Comparison of ENCODE assay signal across 27 cellular contexts in the genomic region with DNA sequence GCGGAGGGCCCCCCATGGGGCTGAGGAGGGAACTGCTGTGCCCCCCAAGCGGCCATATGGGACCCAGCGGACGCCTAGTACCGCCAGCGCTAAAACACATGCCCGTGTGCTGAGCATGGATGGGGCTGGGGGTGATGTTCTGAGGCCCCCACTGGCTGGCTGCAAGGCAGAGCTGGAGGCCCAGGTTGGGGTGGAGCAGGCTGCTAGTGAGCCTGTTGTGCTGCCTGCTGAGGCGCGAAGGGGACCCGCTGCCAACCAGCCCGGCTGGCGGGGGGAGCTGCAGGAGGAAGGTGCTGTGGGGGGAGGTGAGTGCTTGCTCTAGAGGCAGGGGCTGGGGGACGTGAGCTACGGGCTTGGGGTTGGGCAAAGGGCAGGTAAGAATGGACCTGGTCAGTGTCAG. TPM values are rescaled to one million over a fixed set of nuclear protein-coding genes. Genes with fewer than 3 reads are reported as not detected.
DNase-seq lines count a peak whose midpoint lies in the region; ATAC-seq, FAIRE-seq and TF ChIP-seq lines count a peak whose summit lies in the region.
"Had no signal": no experiment of that assay in that cellular context is flagged by ENCODE, and none has a peak within 500 bp of the region (broad histone marks: within the 10 kb centered on the region; RNA-seq: fewer than 3 reads in every experiment).

No MANE protein-coding gene starts in this region.

- intact Hi-C loops in HepG2 (cut with micrococcal nuclease; ENCODE audit: unreplicated experiment) (no loop called here), right lobe of liver (cut with DNase I) (no loop called here)
- intact Hi-C loops in CD8-positive, alpha-beta T cell (cut with DNase I, micrococcal nuclease), result loop anchor here in 1 of 2 experiments (10.0 kb wide), 2 partner anchors 694 to 696 kb away; a partner anchor contains a TSS

- peaks cover 33% of the 10 kb centered on the region for H3K79me1 ChIP-seq in mesenchymal stem cell (replicated peaks; ENCODE audit: low read length, poor library complexity, severe bottlenecking)

- no peak overlapping the region for H3K18ac ChIP-seq in mesenchymal stem cell (ENCODE audit: low read depth in 1 of 2, low read length in 2 of 2)

- H2BK15ac ChIP-seq in mesenchymal stem cell (ENCODE audit: low read depth, poor library complexity, severe bottlenecking), result no peak overlapping the region

- DNase-seq in HepG2 (ENCODE audit: low spot score) (no peak), right lobe of liver (no peak), left lobe of liver (ENCODE audit: low spot score) (no peak), mesenchymal stem cell (no peak)
- no peak for DNase-seq in CD8-positive, alpha-beta T cell
- no peak for DNase-seq in stimulated activated effector memory CD8-positive, alpha-beta T cell treated with anti-CD3 and anti-CD28 coated beads, Interleukin-12 subunit alpha, Interleukin-12 subunit beta, amount 100 ng/mL, for 72 hours (ENCODE audit: low spot score in 2 of 2)
- DNase-seq: Caco-2; DMS79; GF-D8; H9; HFFc6; KBM-7; MM.1S; NCI-H1048; NCI-H1417; NCI-H1694; NCI-H2081; NCI-H526; NCI-H82; NK-92 treated with Interleukin-12 subunit alpha and Interleukin-12 subunit beta, amount 100 ng/mL, for 24 hours; Right ventricle myocardium superior; RPMI8226 had no signal

- H3K9me3 ChIP-seq in HepG2 (ENCODE audit: low read length) (no peaks in the 10 kb centered on the region), right lobe of liver (no peaks in the 10 kb centered on the region), mesenchymal stem cell (ENCODE audit: control insufficient read depth, low read length) (no peaks in the 10 kb centered on the region)
- no peaks in the 10 kb centered on the region for H3K9me3 ChIP-seq in CD8-positive, alpha-beta T cell (ENCODE audit: low read length)
- H3K9me3 ChIP-seq: Caco-2, SJSA1 had no signal

- no peak overlapping the region for H2AK5ac ChIP-seq in mesenchymal stem cell (ENCODE audit: low read length, severe bottlenecking)

- 86% methylated on average over 2 of the region's 14 CpGs for WGBS in HepG2 (ENCODE audit: low lambda C conversion rate)
- WGBS in right lobe of liver (ENCODE audit: insufficient coverage, low coverage, low lambda C conversion rate, missing lambda C conversion rate), result 87% methylated on average over 5 of the region's 14 CpGs
- WGBS in mesenchymal stem cell, result 96% methylated on average over 14 of the region's 14 CpGs

- H3K27ac Mint-ChIP-seq in CD8-positive, alpha-beta T cell, result no peak overlapping the region
- H3K27ac Mint-ChIP-seq in stimulated activated effector memory CD8-positive, alpha-beta T cell treated with anti-CD3 and anti-CD28 coated beads, Interleukin-12 subunit alpha, Interleukin-12 subunit beta, amount 100 ng/mL, for 72 hours, result peak overlapping the region; percentile 61
- H3K27ac Mint-ChIP-seq: GM23338, HFFc6 had no signal

- H3K27me3 ChIP-seq in HepG2 (ENCODE audit: control insufficient read depth in 1 of 2, insufficient read depth in 2 of 2, low read length in 2 of 2), result no peaks in the 10 kb centered on the region; a peak in 1 of 5 replicates
- H3K27me3 ChIP-seq in right lobe of liver, result no peaks in the 10 kb centered on the region
- no peaks in the 10 kb centered on the region for H3K27me3 ChIP-seq in CD8-positive, alpha-beta T cell (ENCODE audit: insufficient read depth, low read length)
- H3K27me3 ChIP-seq in mesenchymal stem cell (ENCODE audit: control insufficient read depth in 1 of 2, insufficient read depth in 1 of 2, low read length in 2 of 2), result no peaks in the 10 kb centered on the region
- H3K27me3 ChIP-seq: SJSA1 had no signal

- H3K4me2 ChIP-seq in HepG2 (ENCODE audit: low read depth, low read length), result no peak overlapping the region
- no peak overlapping the region for H3K4me2 ChIP-seq in mesenchymal stem cell (ENCODE audit: low read length, poor library complexity, severe bottlenecking)
- H3K4me2 ChIP-seq: GM23338 had no signal

- H3K9ac ChIP-seq in HepG2 (ENCODE audit: insufficient read depth, low read depth, low read length) (no peak overlapping the region), mesenchymal stem cell (ENCODE audit: low read length) (no peak overlapping the region)

- no peaks in the 10 kb centered on the region for H3K27me3 Mint-ChIP-seq in CD8-positive, alpha-beta T cell (ENCODE audit: low read depth)

- H3K23ac ChIP-seq in mesenchymal stem cell (ENCODE audit: low read length in 2 of 2), result no peak overlapping the region

- H3K4ac ChIP-seq in mesenchymal stem cell (ENCODE audit: low read depth in 1 of 2, low read length in 2 of 2), result no peak overlapping the region

- H4K8ac ChIP-seq in mesenchymal stem cell (ENCODE audit: low read length), result no peak overlapping the region

- H3K4me3 ChIP-seq in HepG2 (replicated peaks in 1 of 3; ENCODE audit: insufficient read depth in 1 of 3, low read depth in 2 of 3, low read length in 3 of 3), result no peak overlapping the region
- H3K4me3 ChIP-seq in right lobe of liver, result no peak overlapping the region
- H3K4me3 ChIP-seq in CD8-positive, alpha-beta T cell (ENCODE audit: low read depth, low read length), result no peak overlapping the region
- H3K4me3 ChIP-seq in mesenchymal stem cell (ENCODE audit: insufficient read depth in 1 of 2, low read depth in 1 of 2, low read length in 2 of 2), result no peak overlapping the region
- H3K4me3 ChIP-seq: GM23338, SJSA1 had no signal

- no peak overlapping the region for H3K27ac ChIP-seq in HepG2 (ENCODE audit: extremely low read length, insufficient read depth, low read length)
- no peak overlapping the region for H3K27ac ChIP-seq in right lobe of liver
- H3K27ac ChIP-seq in CD8-positive, alpha-beta T cell (ENCODE audit: low read depth, low read length), result no peak overlapping the region
- H3K27ac ChIP-seq in VCaP, result peak overlapping the region; percentile 99; the same call in 1 of the 2 replicates
- no peak overlapping the region for H3K27ac ChIP-seq in mesenchymal stem cell (ENCODE audit: low read length, poor library complexity, severe bottlenecking)
- H3K27ac ChIP-seq: SJSA1 had no signal

- no peak overlapping the region for H3K14ac ChIP-seq in mesenchymal stem cell (ENCODE audit: low read length in 2 of 2)

- H3K9me3 Mint-ChIP-seq in CD8-positive, alpha-beta T cell, result no peaks in the 10 kb centered on the region
- H3K9me3 Mint-ChIP-seq in stimulated activated effector memory CD8-positive, alpha-beta T cell treated with anti-CD3 and anti-CD28 coated beads, Interleukin-12 subunit alpha, Interleukin-12 subunit beta, amount 100 ng/mL, for 72 hours, result no peaks in the 10 kb centered on the region
- H3K9me3 Mint-ChIP-seq: GM23338, H9, HFFc6 had no signal

- H3K4me3 Mint-ChIP-seq in CD8-positive, alpha-beta T cell, result peak overlapping the region; percentile 29
- H3K4me3 Mint-ChIP-seq in stimulated activated effector memory CD8-positive, alpha-beta T cell treated with anti-CD3 and anti-CD28 coated beads, Interleukin-12 subunit alpha, Interleukin-12 subunit beta, amount 100 ng/mL, for 72 hours, result no peak overlapping the region
- H3K4me3 Mint-ChIP-seq: GM23338, H9, HFFc6 had no signal

- no peak overlapping the region for H2BK12ac ChIP-seq in mesenchymal stem cell (ENCODE audit: low read length in 2 of 2)

- peaks cover 63% of the 10 kb centered on the region for H3K36me3 Mint-ChIP-seq in CD8-positive, alpha-beta T cell
- peaks cover 88% of the 10 kb centered on the region for H3K36me3 Mint-ChIP-seq in stimulated activated effector memory CD8-positive, alpha-beta T cell treated with anti-CD3 and anti-CD28 coated beads, Interleukin-12 subunit alpha, Interleukin-12 subunit beta, amount 100 ng/mL, for 72 hours

- peaks cover 26% of the 10 kb centered on the region for H3K79me2 ChIP-seq in HepG2 (ENCODE audit: insufficient read depth, low read length)

- H3K4me1 Mint-ChIP-seq in CD8-positive, alpha-beta T cell (ENCODE audit: low read depth), result peaks cover 22% of the 10 kb centered on the region
- peaks cover 26% of the 10 kb centered on the region for H3K4me1 Mint-ChIP-seq in stimulated activated effector memory CD8-positive, alpha-beta T cell treated with anti-CD3 and anti-CD28 coated beads, Interleukin-12 subunit alpha, Interleukin-12 subunit beta, amount 100 ng/mL, for 72 hours

- TF ChIP-seq CTCF in HepG2 (CRISPR knock-in tag; IDR thresholded peaks at IDR 0.05) (no peak), right lobe of liver (IDR thresholded peaks at IDR 0.05) (no peak), VCaP (conservative IDR thresholded peaks at IDR 0.05) (no peak)
- TF ChIP-seq CTCF in CD8-positive, alpha-beta T cell (IDR thresholded peaks at IDR 0.05), result no peak

- TF ChIP-seq RAD21 in HepG2 (CRISPR knock-in tag; IDR thresholded peaks at IDR 0.05), result no peak

- no TSS peak for BruUV-seq in HepG2 (replicated peaks; lab: Mats Ljungman, UMichigan)

- 0 out of 2 replicates have a peak, but pooled peaks cover 3% of the 10 kb centered on the region for H4K20me1 ChIP-seq in HepG2 (ENCODE audit: insufficient read depth, low read length)

- H3K36me3 ChIP-seq in HepG2 (replicated peaks in 1 of 2; ENCODE audit: control insufficient read depth in 1 of 2, insufficient read depth in 2 of 2, low read length in 2 of 2) (peaks cover 19 to 53% of the 10 kb centered on the region in 2 experiments; a peak in 4 of 5 replicates), right lobe of liver (peaks cover 0 to 33% (median 13%) of the 10 kb centered on the region in 4 donors), mesenchymal stem cell (ENCODE audit: control insufficient read depth in 1 of 2, insufficient read depth in 2 of 2, low read depth in 1 of 2, low read length in 2 of 2) (peaks cover 61 to 67% of the 10 kb centered on the region in 2 experiments)
- H3K36me3 ChIP-seq in CD8-positive, alpha-beta T cell (ENCODE audit: insufficient read depth, low read length), result peaks cover 31% of the 10 kb centered on the region

- no peak for FAIRE-seq in HepG2 (lab: Jason Lieb, UNC)
- FAIRE-seq: HTR-8/SVneo had no signal

- TF ChIP-seq POLR2A in HepG2 (IDR thresholded peaks at IDR 0.05; ENCODE audit: insufficient read depth in 1 of 2, low read depth in 2 of 2, low read length in 2 of 2), result no peak
- no peak for TF ChIP-seq POLR2A in right lobe of liver (IDR thresholded peaks at IDR 0.05)

- no peak overlapping the region for H2BK120ac ChIP-seq in mesenchymal stem cell (ENCODE audit: low read depth, low read length)

- H3K4me1 ChIP-seq in HepG2 (ENCODE audit: insufficient read depth, low read length) (peaks cover 20% of the 10 kb centered on the region), right lobe of liver (peaks cover 0 to 9% (median 3%) of the 10 kb centered on the region in 4 donors), mesenchymal stem cell (ENCODE audit: control insufficient read depth, insufficient read depth, low read depth, low read length) (peaks cover 37% of the 10 kb centered on the region)
- peaks cover 17% of the 10 kb centered on the region for H3K4me1 ChIP-seq in CD8-positive, alpha-beta T cell (ENCODE audit: insufficient read depth, low read length)

- POLR2A ChIA-PET in HepG2 (lab: Yijun Ruan, JAX), result interaction anchor here (0.9 to 2.7 kb wide), 3 partner anchors 14 to 35 kb away, joined by 4 to 10 read pairs (median 7); no protein-coding TSS in a partner anchor
- POLR2A ChIA-PET in CD8-positive, alpha-beta T cell (lab: Charles Lee), result interaction anchor here (1.3 to 1.6 kb wide), 2 partner anchors 34 to 35 kb away, joined by 3 to 5 read pairs; no protein-coding TSS in a partner anchor

- CTCF ChIA-PET in HepG2 (lab: Yijun Ruan, JAX; ENCODE audit: low intra/inter-chr PET ratio, low total read pairs), result no interaction called here
- CTCF ChIA-PET in CD8-positive, alpha-beta T cell (lab: Charles Lee), result no interaction called here

- TF ChIP-seq EP300 in HepG2 (IDR thresholded peaks at IDR 0.05; ENCODE audit: low read depth in 2 of 2, low read length in 2 of 2) (no peak), HepG2 (CRISPR knock-in tag; IDR thresholded peaks at IDR 0.05; ENCODE audit: borderline replicate concordance) (no peak)

- H4K91ac ChIP-seq in mesenchymal stem cell (ENCODE audit: low read length), result no peak overlapping the region

- H2AFZ ChIP-seq in HepG2 (ENCODE audit: low read length), result no peak overlapping the region
- no peak overlapping the region for H2AFZ ChIP-seq in mesenchymal stem cell (ENCODE audit: low read depth, low read length)
- H2AFZ ChIP-seq: GM23338 had no signal

- in situ Hi-C loops in HepG2 (cut with HindIII; ENCODE audit: extremely low pct_ligation_motif_present, low pct_unique_long_range_greater_than_20kb), result no loop called here

- H2BK5ac ChIP-seq in mesenchymal stem cell (ENCODE audit: low read depth, low read length, poor library complexity, severe bottlenecking), result no peak overlapping the region

- no peak for ATAC-seq in HepG2
- no peak for ATAC-seq in right lobe of liver
- ATAC-seq in CD8-positive, alpha-beta T cell, result no peak
- ATAC-seq in stimulated activated effector memory CD8-positive, alpha-beta T cell treated with anti-CD3 and anti-CD28 coated beads, Interleukin-12 subunit alpha, Interleukin-12 subunit beta, amount 100 ng/mL, for 72 hours, result no peak
- ATAC-seq in HG02759 (IDR thresholded peaks at IDR 0.05; ENCODE audit: unreplicated experiment), result no peak
- ATAC-seq in left lobe of liver, result no peak
- ATAC-seq: GM23338 had no signal

RNA-seq across cellular contexts. Expression of a gene that starts 3.2 kb away (rescaled TPM):
- 14.5 and 23.0 TPM in 2 replicates for total RNA-seq in HepG2 (2016; rRNA removed; fragmentation: Illumina TruSeq; extraction: Trizol)
- 8.5 and 8.7 TPM in 2 replicates for total RNA-seq in HepG2 (2016; cell fraction: cytosol; rRNA removed; fragmentation: Illumina TruSeq; extraction: Trizol; ENCODE audit: low read depth)
- total RNA-seq in HepG2 (2016; cell fraction: insoluble cytoplasmic fraction; rRNA removed; fragmentation: Illumina TruSeq; extraction: Trizol), result 12.2 and 22.7 TPM in 2 replicates
- 9.3 and 9.7 TPM in 2 replicates for total RNA-seq in HepG2 (2016; cell fraction: membrane; rRNA removed; fragmentation: Illumina TruSeq; extraction: Trizol)
- total RNA-seq in HepG2 (2016; cell fraction: nucleus; rRNA removed; fragmentation: Illumina TruSeq; extraction: Trizol), result 26.0 and 33.8 TPM in 2 replicates
- polyA plus RNA-seq in HepG2 (2011; rRNA removed), result 16.2 and 23.1 TPM in 2 replicates
- polyA plus RNA-seq in HepG2 (2011; cell fraction: cytosol; rRNA removed), result 12.7 and 17.1 TPM in 2 replicates
- polyA plus RNA-seq in HepG2 (2011; cell fraction: nucleus; rRNA removed), result 99.5 and 123 TPM in 2 replicates
- 14.4 and 24.5 TPM in 2 replicates for polyA plus RNA-seq in HepG2 (2012)
- 4.3 and 4.9 TPM in 2 replicates for polyA plus RNA-seq in HepG2 (2016; cell fraction: cytosol; fragmentation: Illumina TruSeq; extraction: Trizol; ENCODE audit: low read depth)
- 14.3 and 21.7 TPM in 2 replicates for polyA plus RNA-seq in HepG2 (2016; cell fraction: insoluble cytoplasmic fraction; fragmentation: Illumina TruSeq; extraction: Trizol; ENCODE audit: low read depth)
- 5.8 and 6.9 TPM in 2 replicates for polyA plus RNA-seq in HepG2 (2016; cell fraction: membrane; fragmentation: Illumina TruSeq; extraction: Trizol; ENCODE audit: low read depth)
- 68.2 and 73.5 TPM in 2 replicates for polyA plus RNA-seq in HepG2 (2016; cell fraction: nucleus; fragmentation: Illumina TruSeq; extraction: Trizol; ENCODE audit: insufficient read depth, low read depth)
- polyA minus RNA-seq in HepG2 (2011; rRNA and poly(A)+ RNA removed; ENCODE audit: low replicate concordance), result 35.6 and 67.6 TPM in 2 replicates
- 23.3 and 27.8 TPM in 2 replicates for polyA minus RNA-seq in HepG2 (2011; cell fraction: cytosol; rRNA and poly(A)+ RNA removed)
- 32.3 and 32.8 TPM in 2 replicates for polyA minus RNA-seq in HepG2 (2011; cell fraction: nucleus; rRNA and poly(A)+ RNA removed)
- 10 to 100 TPM; 11.2 to 32.9 (median 12.4) TPM for total RNA-seq in right lobe of liver
- total RNA-seq in CD8-positive, alpha-beta T cell, result 10 to 100 TPM; 52.7 to 56.4 TPM
- total RNA-seq in left lobe of liver, result 16.8 TPM
- 21.5 TPM for polyA plus RNA-seq in mesenchymal stem cell (2013, experiment 1 of 2)
- 19.8 TPM for polyA plus RNA-seq in mesenchymal stem cell (2013, experiment 2 of 2)

RNA-seq across cellular contexts. Expression of a gene that starts 4.7 kb away (rescaled TPM):
- total RNA-seq in HepG2 (2016; rRNA removed; fragmentation: Illumina TruSeq; extraction: Trizol) (35.6 and 51.5 TPM in 2 replicates), right lobe of liver (10 to 100 TPM; 48.3 to 67.1 (median 60.9) TPM), left lobe of liver (85.4 TPM)
- total RNA-seq in HepG2 (2016; cell fraction: cytosol; rRNA removed; fragmentation: Illumina TruSeq; extraction: Trizol; ENCODE audit: low read depth), result 9.8 and 11.0 TPM in 2 replicates
- total RNA-seq in HepG2 (2016; cell fraction: insoluble cytoplasmic fraction; rRNA removed; fragmentation: Illumina TruSeq; extraction: Trizol), result 28.4 and 51.3 TPM in 2 replicates
- 23.9 and 24.4 TPM in 2 replicates for total RNA-seq in HepG2 (2016; cell fraction: membrane; rRNA removed; fragmentation: Illumina TruSeq; extraction: Trizol)
- 38.3 and 44.6 TPM in 2 replicates for total RNA-seq in HepG2 (2016; cell fraction: nucleus; rRNA removed; fragmentation: Illumina TruSeq; extraction: Trizol)
- 35.9 and 54.6 TPM in 2 replicates for polyA plus RNA-seq in HepG2 (2011; rRNA removed)
- 29.9 and 43.3 TPM in 2 replicates for polyA plus RNA-seq in HepG2 (2011; cell fraction: cytosol; rRNA removed)
- polyA plus RNA-seq in HepG2 (2011; cell fraction: nucleus; rRNA removed), result 105 and 109 TPM in 2 replicates
- polyA plus RNA-seq in HepG2 (2012), result 41.6 and 47.6 TPM in 2 replicates
- 10.0 and 10.8 TPM in 2 replicates for polyA plus RNA-seq in HepG2 (2016; cell fraction: cytosol; fragmentation: Illumina TruSeq; extraction: Trizol; ENCODE audit: low read depth)
- 43.2 and 55.5 TPM in 2 replicates for polyA plus RNA-seq in HepG2 (2016; cell fraction: insoluble cytoplasmic fraction; fragmentation: Illumina TruSeq; extraction: Trizol; ENCODE audit: low read depth)
- 24.5 and 29.1 TPM in 2 replicates for polyA plus RNA-seq in HepG2 (2016; cell fraction: membrane; fragmentation: Illumina TruSeq; extraction: Trizol; ENCODE audit: low read depth)
- 98.1 and 107 TPM in 2 replicates for polyA plus RNA-seq in HepG2 (2016; cell fraction: nucleus; fragmentation: Illumina TruSeq; extraction: Trizol; ENCODE audit: insufficient read depth, low read depth)
- polyA minus RNA-seq in HepG2 (2011; rRNA and poly(A)+ RNA removed; ENCODE audit: low replicate concordance), result 59.8 and 117 TPM in 2 replicates
- 35.9 and 41.2 TPM in 2 replicates for polyA minus RNA-seq in HepG2 (2011; cell fraction: cytosol; rRNA and poly(A)+ RNA removed)
- 61.7 and 76.1 TPM in 2 replicates for polyA minus RNA-seq in HepG2 (2011; cell fraction: nucleus; rRNA and poly(A)+ RNA removed)
- total RNA-seq in CD8-positive, alpha-beta T cell, result 10 to 100 TPM; 56.6 to 65.7 TPM
- polyA plus RNA-seq in mesenchymal stem cell (2013, experiment 1 of 2), result 36.7 TPM
- polyA plus RNA-seq in mesenchymal stem cell (2013, experiment 2 of 2), result 36.1 TPM

RNA-seq across cellular contexts. Expression of a gene that starts 19.1 kb away (rescaled TPM):
- total RNA-seq in HepG2 (2016; rRNA removed; fragmentation: Illumina TruSeq; extraction: Trizol) (5.4 and 5.8 TPM in 2 replicates), right lobe of liver (10 to 100 TPM; 21.1 to 34.1 (median 25.3) TPM), left lobe of liver (29.5 TPM)
- total RNA-seq in HepG2 (2016; cell fraction: cytosol; rRNA removed; fragmentation: Illumina TruSeq; extraction: Trizol; ENCODE audit: low read depth), result 2.4 and 2.5 TPM in 2 replicates
- 5.0 and 7.9 TPM in 2 replicates for total RNA-seq in HepG2 (2016; cell fraction: insoluble cytoplasmic fraction; rRNA removed; fragmentation: Illumina TruSeq; extraction: Trizol)
- total RNA-seq in HepG2 (2016; cell fraction: membrane; rRNA removed; fragmentation: Illumina TruSeq; extraction: Trizol), result 5.1 and 6.5 TPM in 2 replicates
- total RNA-seq in HepG2 (2016; cell fraction: nucleus; rRNA removed; fragmentation: Illumina TruSeq; extraction: Trizol), result 4.5 and 6.8 TPM in 2 replicates
- polyA plus RNA-seq in HepG2 (2011; rRNA removed), result 7.7 and 9.1 TPM in 2 replicates
- 4.1 and 8.2 TPM in 2 replicates for polyA plus RNA-seq in HepG2 (2011; cell fraction: cytosol; rRNA removed)
- polyA plus RNA-seq in HepG2 (2011; cell fraction: nucleus; rRNA removed), result 29.6 and 37.0 TPM in 2 replicates
- 4.6 and 5.8 TPM in 2 replicates for polyA plus RNA-seq in HepG2 (2012)
- 2.6 and 2.8 TPM in 2 replicates for polyA plus RNA-seq in HepG2 (2016; cell fraction: cytosol; fragmentation: Illumina TruSeq; extraction: Trizol; ENCODE audit: low read depth)
- polyA plus RNA-seq in HepG2 (2016; cell fraction: insoluble cytoplasmic fraction; fragmentation: Illumina TruSeq; extraction: Trizol; ENCODE audit: low read depth), result 4.1 and 5.0 TPM in 2 replicates
- 4.4 and 5.1 TPM in 2 replicates for polyA plus RNA-seq in HepG2 (2016; cell fraction: membrane; fragmentation: Illumina TruSeq; extraction: Trizol; ENCODE audit: low read depth)
- 10.2 and 11.1 TPM in 2 replicates for polyA plus RNA-seq in HepG2 (2016; cell fraction: nucleus; fragmentation: Illumina TruSeq; extraction: Trizol; ENCODE audit: insufficient read depth, low read depth)
- polyA minus RNA-seq in HepG2 (2011; rRNA and poly(A)+ RNA removed; ENCODE audit: low replicate concordance), result 33.6 and 36.0 TPM in 2 replicates
- 9.0 and 11.6 TPM in 2 replicates for polyA minus RNA-seq in HepG2 (2011; cell fraction: cytosol; rRNA and poly(A)+ RNA removed)
- 6.8 and 10.8 TPM in 2 replicates for polyA minus RNA-seq in HepG2 (2011; cell fraction: nucleus; rRNA and poly(A)+ RNA removed)
- 100 to 1,000 TPM; 397 to 405 TPM for total RNA-seq in CD8-positive, alpha-beta T cell
- 35.0 TPM for polyA plus RNA-seq in mesenchymal stem cell (2013, experiment 1 of 2)
- 34.6 TPM for polyA plus RNA-seq in mesenchymal stem cell (2013, experiment 2 of 2)

RNA-seq across cellular contexts. Expression of a gene that starts 23.2 kb away (rescaled TPM):
- total RNA-seq in HepG2 (2016; rRNA removed; fragmentation: Illumina TruSeq; extraction: Trizol), result not detected in 2 replicates
- not detected in 2 replicates for total RNA-seq in HepG2 (2016; cell fraction: cytosol; rRNA removed; fragmentation: Illumina TruSeq; extraction: Trizol; ENCODE audit: low read depth)
- not detected in 2 replicates for total RNA-seq in HepG2 (2016; cell fraction: insoluble cytoplasmic fraction; rRNA removed; fragmentation: Illumina TruSeq; extraction: Trizol)
- not detected in 2 replicates for total RNA-seq in HepG2 (2016; cell fraction: membrane; rRNA removed; fragmentation: Illumina TruSeq; extraction: Trizol)
- 1.2 TPM in 1 of 2 replicates, not detected in the other for total RNA-seq in HepG2 (2016; cell fraction: nucleus; rRNA removed; fragmentation: Illumina TruSeq; extraction: Trizol)
- polyA plus RNA-seq in HepG2 (2011; rRNA removed), result 0.11 and 0.14 TPM in 2 replicates
- 0.04 TPM in 1 of 2 replicates, not detected in the other for polyA plus RNA-seq in HepG2 (2011; cell fraction: cytosol; rRNA removed)
- polyA plus RNA-seq in HepG2 (2011; cell fraction: nucleus; rRNA removed), result 0.69 and 0.97 TPM in 2 replicates
- polyA plus RNA-seq in HepG2 (2012), result 0.28 TPM in 1 of 2 replicates, not detected in the other
- polyA plus RNA-seq in HepG2 (2016; cell fraction: cytosol; fragmentation: Illumina TruSeq; extraction: Trizol; ENCODE audit: low read depth), result not detected in 2 replicates
- not detected in 2 replicates for polyA plus RNA-seq in HepG2 (2016; cell fraction: insoluble cytoplasmic fraction; fragmentation: Illumina TruSeq; extraction: Trizol; ENCODE audit: low read depth)
- polyA plus RNA-seq in HepG2 (2016; cell fraction: membrane; fragmentation: Illumina TruSeq; extraction: Trizol; ENCODE audit: low read depth), result not detected in 2 replicates
- 0.38 and 0.77 TPM in 2 replicates for polyA plus RNA-seq in HepG2 (2016; cell fraction: nucleus; fragmentation: Illumina TruSeq; extraction: Trizol; ENCODE audit: insufficient read depth, low read depth)
- 0.33 and 0.90 TPM in 2 replicates for polyA minus RNA-seq in HepG2 (2011; rRNA and poly(A)+ RNA removed; ENCODE audit: low replicate concordance)
- polyA minus RNA-seq in HepG2 (2011; cell fraction: cytosol; rRNA and poly(A)+ RNA removed), result not detected in 2 replicates
- polyA minus RNA-seq in HepG2 (2011; cell fraction: nucleus; rRNA and poly(A)+ RNA removed), result 0.75 and 1.2 TPM in 2 replicates
- total RNA-seq in right lobe of liver, result under 1 TPM in 1 of 6 experiments, not detected in 5; 0.31 TPM
- 10 to 100 TPM in 1 of 2 experiments, 1 to 10 TPM in 1; 9.1 to 11.1 TPM for total RNA-seq in CD8-positive, alpha-beta T cell
- total RNA-seq in left lobe of liver, result not detected
- polyA plus RNA-seq in mesenchymal stem cell (2013, experiment 1 of 2), result 0.04 TPM
- polyA plus RNA-seq in mesenchymal stem cell (2013, experiment 2 of 2), result 0.08 TPM
- total RNA-seq: GM23338 had no signal

RNA-seq across cellular contexts. Expression of a gene that starts 42.9 kb away (rescaled TPM):
- total RNA-seq in HepG2 (2016; rRNA removed; fragmentation: Illumina TruSeq; extraction: Trizol) (5.4 and 10.6 TPM in 2 replicates), right lobe of liver (10 to 100 TPM; 10.0 to 29.9 (median 13.7) TPM), left lobe of liver (13.5 TPM)
- 2.5 and 2.6 TPM in 2 replicates for total RNA-seq in HepG2 (2016; cell fraction: cytosol; rRNA removed; fragmentation: Illumina TruSeq; extraction: Trizol; ENCODE audit: low read depth)
- total RNA-seq in HepG2 (2016; cell fraction: insoluble cytoplasmic fraction; rRNA removed; fragmentation: Illumina TruSeq; extraction: Trizol), result 3.9 and 9.7 TPM in 2 replicates
- total RNA-seq in HepG2 (2016; cell fraction: membrane; rRNA removed; fragmentation: Illumina TruSeq; extraction: Trizol), result 3.4 TPM in 2 replicates
- 7.8 and 8.4 TPM in 2 replicates for total RNA-seq in HepG2 (2016; cell fraction: nucleus; rRNA removed; fragmentation: Illumina TruSeq; extraction: Trizol)
- polyA plus RNA-seq in HepG2 (2011; rRNA removed), result 8.3 and 14.4 TPM in 2 replicates
- 7.1 and 10.0 TPM in 2 replicates for polyA plus RNA-seq in HepG2 (2011; cell fraction: cytosol; rRNA removed)
- polyA plus RNA-seq in HepG2 (2011; cell fraction: nucleus; rRNA removed), result 74.9 and 85.5 TPM in 2 replicates
- polyA plus RNA-seq in HepG2 (2012), result 9.8 and 10.7 TPM in 2 replicates
- polyA plus RNA-seq in HepG2 (2016; cell fraction: cytosol; fragmentation: Illumina TruSeq; extraction: Trizol; ENCODE audit: low read depth), result 0.58 and 0.94 TPM in 2 replicates
- 4.6 and 5.1 TPM in 2 replicates for polyA plus RNA-seq in HepG2 (2016; cell fraction: insoluble cytoplasmic fraction; fragmentation: Illumina TruSeq; extraction: Trizol; ENCODE audit: low read depth)
- polyA plus RNA-seq in HepG2 (2016; cell fraction: membrane; fragmentation: Illumina TruSeq; extraction: Trizol; ENCODE audit: low read depth), result 0.79 and 1.3 TPM in 2 replicates
- 27.0 and 30.2 TPM in 2 replicates for polyA plus RNA-seq in HepG2 (2016; cell fraction: nucleus; fragmentation: Illumina TruSeq; extraction: Trizol; ENCODE audit: insufficient read depth, low read depth)
- 23.3 and 45.1 TPM in 2 replicates for polyA minus RNA-seq in HepG2 (2011; rRNA and poly(A)+ RNA removed; ENCODE audit: low replicate concordance)
- 7.6 and 13.2 TPM in 2 replicates for polyA minus RNA-seq in HepG2 (2011; cell fraction: cytosol; rRNA and poly(A)+ RNA removed)
- polyA minus RNA-seq in HepG2 (2011; cell fraction: nucleus; rRNA and poly(A)+ RNA removed), result 6.4 and 11.8 TPM in 2 replicates
- total RNA-seq in CD8-positive, alpha-beta T cell, result 10 to 100 TPM; 64.7 to 65.1 TPM
- 22.5 TPM for polyA plus RNA-seq in mesenchymal stem cell (2013, experiment 1 of 2)
- polyA plus RNA-seq in mesenchymal stem cell (2013, experiment 2 of 2), result 22.6 TPM

Comparison
In these comparisons a context has a peak if more than half of its experiments do, and no peak if none do; other contexts are left out.
1. RNA of a gene that starts 19.1 kb away (total RNA-seq): 397 to 405 TPM in CD8-positive, alpha-beta T cell; 29.5 TPM in left lobe of liver (single experiment), 21.1 to 34.1 TPM in right lobe of liver and 2.4 to 7.9 TPM in HepG2; every median in the first group is over 10 times any median in the second.